In genomic region chr6:130625825-130626500, GRCh38 we compare ENCODE assay signal across 9 cellular contexts.
DNase-seq lines count a peak whose midpoint lies in the region; ATAC-seq, FAIRE-seq and TF ChIP-seq lines count a peak whose summit lies in the region.
"Had no signal": no experiment of that assay in that cellular context is flagged by ENCODE, and none has a peak within 500 bp of the region (broad histone marks: within the 10 kb centered on the region; RNA-seq: fewer than 3 reads in every experiment).

No MANE protein-coding gene starts in this region.

- intact Hi-C loops in GM12878 (cut with micrococcal nuclease; ENCODE audit: unreplicated experiment), result loop anchor here (2.0 kb wide), 1 partner anchor 109 kb away; no protein-coding TSS in a partner anchor

- SMC1A ChIA-PET in GM12878 (lab: Charles Lee; ENCODE audit: uncharacterized antibody, unreplicated experiment), result interaction anchor here (0.6 to 3.2 kb wide), 11 partner anchors 31 to 294 kb away, joined by 3 to 16 read pairs (median 5); no protein-coding TSS in a partner anchor

- peak; percentile 72 to 83; a peak in 3 of 4 replicates for TF ChIP-seq EP300 in GM12878 (IDR thresholded peaks at IDR 0.05; ENCODE audit: borderline replicate concordance in 1 of 2, control insufficient read depth in 1 of 2, low read depth in 2 of 2, low read length in 2 of 2)

- FAIRE-seq in GM12878 (lab: Jason Lieb, UNC) (peak; percentile 80), H54 (lab: Jason Lieb, UNC) (no peak)

- H3K27ac ChIP-seq in GM12878 (ENCODE audit: control insufficient read depth, insufficient read depth) (no peak overlapping the region; the same call in 1 of the 2 replicates), Peyer's patch (no peak overlapping the region)

- ATAC-seq in GM19397 (IDR thresholded peaks at IDR 0.05; ENCODE audit: unreplicated experiment) (peak; percentile 56), HG03280 (IDR thresholded peaks at IDR 0.05; ENCODE audit: unreplicated experiment) (peak; percentile 71), GM12878 (peak; percentile 90)

- H3K9me3 ChIP-seq in GM12878 (replicated peaks; ENCODE audit: control insufficient read depth, insufficient read depth, low read length) (no peaks in the 10 kb centered on the region; the same call in 1 of the 3 replicates), Peyer's patch (no peaks in the 10 kb centered on the region)

- H3K4me1 ChIP-seq in GM12878 (ENCODE audit: control insufficient read depth, insufficient read depth, low read length) (peaks cover 6% of the 10 kb centered on the region; the same call in 1 of the 2 replicates), Peyer's patch (no peaks in the 10 kb centered on the region)

- no peaks in the 10 kb centered on the region for H3K79me2 ChIP-seq in GM12878 (ENCODE audit: control insufficient read depth, insufficient read depth, low read length)

- TF ChIP-seq RAD21 in GM12878 (IDR thresholded peaks at IDR 0.05; ENCODE audit: insufficient read depth, low read depth, low read length), result peak; percentile 13; the same call in 1 of the 2 replicates

- no peaks in the 10 kb centered on the region for H3K27me3 ChIP-seq in BJ (ENCODE audit: control insufficient read depth, insufficient read depth, low read length)
- no peaks in the 10 kb centered on the region for H3K27me3 ChIP-seq in GM12878 (replicated peaks in 1 of 2; ENCODE audit: control insufficient read depth in 2 of 2, insufficient read depth in 2 of 2, low read length in 1 of 2)
- H3K27me3 ChIP-seq in Peyer's patch, result no peaks in the 10 kb centered on the region

- H3K4me2 ChIP-seq in GM12878 (ENCODE audit: control insufficient read depth, insufficient read depth), result peak overlapping the region; percentile 60

- H4K20me1 ChIP-seq in GM12878 (ENCODE audit: control insufficient read depth, insufficient read depth), result no peaks in the 10 kb centered on the region

- peak overlapping the region; percentile 28 for H2AFZ ChIP-seq in GM12878 (ENCODE audit: control insufficient read depth, low read depth, low read length)

- H3K4me3 ChIP-seq in BJ (ENCODE audit: low read depth, low read length) (no peak overlapping the region), GM12878 (no peak overlapping the region), Peyer's patch (no peak overlapping the region)

- TF ChIP-seq CTCF in BJ (IDR thresholded peaks at IDR 0.05; ENCODE audit: insufficient read depth, low read depth, low read length) (no peak), GM12878 (IDR thresholded peaks at IDR 0.05 in 2 of 3, conservative IDR thresholded peaks at IDR 0.05 in 1 of 3; ENCODE audit: control insufficient read depth in 2 of 3, extremely low read depth in 1 of 3, insufficient read depth in 1 of 3, low read depth in 3 of 3, low read length in 3 of 3) (no peak), Peyer's patch (IDR thresholded peaks at IDR 0.05) (no peak)

- CTCF ChIA-PET in BJ (lab: Yijun Ruan, JAX) (no interaction called here), GM12878 (lab: Yijun Ruan, JAX) (interaction anchor here (0.6 to 2.0 kb wide), 5 partner anchors 50 to 72 kb away, joined by 3 to 8 read pairs (median 3); no protein-coding TSS in a partner anchor)

- H3K9ac ChIP-seq in GM12878 (ENCODE audit: control insufficient read depth, insufficient read depth, low read length), result no peak overlapping the region

- POLR2A ChIA-PET in BJ (lab: Charles Lee) (no interaction called here), GM12878 (lab: Charles Lee) (no interaction called here)

- DNase-seq in BJ (ENCODE audit: low read depth), result peak; percentile 41
- peak; percentile 53 for DNase-seq in GM12878 (ENCODE audit: low read depth, low spot score)
- DNase-seq in medulla oblongata (ENCODE audit: extremely low spot score), result no peak
- DNase-seq in Peyer's patch, result no peak
- DNase-seq in H54 (ENCODE audit: insufficient read length, low spot score), result no peak
- no peak for DNase-seq in NCI-H446 (lab: John Stamatoyannopoulos, UW)
- DNase-seq: naive B cell had no signal

- TF ChIP-seq POLR2A in GM12878 (IDR thresholded peaks at IDR 0.05; ENCODE audit: low read depth, low read length) (no peak), Peyer's patch (IDR thresholded peaks at IDR 0.05) (no peak), H54 (IDR thresholded peaks at IDR 0.05; ENCODE audit: low read depth, low read length) (no peak)

- BruUV-seq in GM12878 (replicated peaks; lab: Mats Ljungman, UMichigan), result no TSS peak

- WGBS in GM12878 (ENCODE audit: insufficient coverage, insufficient replicate concordance, low lambda C conversion rate, missing lambda C conversion rate), result 1% methylated on average over 3 of the region's 3 CpGs

- in situ Hi-C loops in GM12878 (cut with MboI), result no loop called here

- RAD21 ChIA-PET in GM12878 (lab: Charles Lee; ENCODE audit: unreplicated experiment), result interaction anchor here (0.9 to 1.8 kb wide), 6 partner anchors 50 to 78 kb away, joined by 3 to 6 read pairs (median 4); no protein-coding TSS in a partner anchor

- H3K36me3 ChIP-seq in BJ (ENCODE audit: control insufficient read depth, insufficient read depth, low read length) (no peaks in the 10 kb centered on the region), GM12878 (ENCODE audit: control insufficient read depth in 2 of 2, insufficient read depth in 2 of 2, low read length in 1 of 2) (no peaks in the 10 kb centered on the region), Peyer's patch (no peaks in the 10 kb centered on the region)

TF ChIP-seq in GM12878, 131 proteins besides CTCF, POLR2A, EP300 and RAD21 (continues in another document):
- peak; percentile 98 for TF ChIP-seq EED (IDR thresholded peaks at IDR 0.05; ENCODE audit: low read depth)
- peak; percentile 86 for TF ChIP-seq CREM (IDR thresholded peaks at IDR 0.05; ENCODE audit: low read depth)
- peak in 1 of 2 experiments; percentile 79; a peak in 2 of 4 replicates for TF ChIP-seq ETV6 (conservative IDR thresholded peaks at IDR 0.05 in 1 of 2, IDR thresholded peaks at IDR 0.05 in 1 of 2; ENCODE audit: borderline replicate concordance in 1 of 2, low read depth in 1 of 2)
- TF ChIP-seq SRF (IDR thresholded peaks at IDR 0.05; ENCODE audit: low read depth in 2 of 2, low read length in 2 of 2), result peak in 1 of 2 experiments; percentile 75; a peak in 1 of 4 replicates
- no peak for TF ChIP-seq ZNF622 (IDR thresholded peaks at IDR 0.05)
- TF ChIP-seq ATF7 (IDR thresholded peaks at IDR 0.05; ENCODE audit: low read depth), result peak; percentile 50; the same call in 1 of the 2 replicates
- TF ChIP-seq NKRF (conservative IDR thresholded peaks at IDR 0.05), result no peak
- peak; percentile 97 for TF ChIP-seq RUNX3 (IDR thresholded peaks at IDR 0.05; ENCODE audit: low read length)
- TF ChIP-seq CREB1 (IDR thresholded peaks at IDR 0.05; ENCODE audit: low read depth), result peak; percentile 53; the same call in 1 of the 2 replicates
- peak; percentile 73 for TF ChIP-seq CUX1 (IDR thresholded peaks at IDR 0.05; ENCODE audit: insufficient replicate concordance, low read depth, low read length)

Comparison
In these comparisons a context has a peak if more than half of its experiments do, and no peak if none do; other contexts are left out.
1. DNase-seq: peak in BJ (single experiment) and GM12878 (single experiment); none in medulla oblongata (single experiment), Peyer's patch (0 of 3), H54 (single experiment) and NCI-H446 (0 of 2).
2. Peak in every context shown above with its lines, with median percentiles within 50 percentile points of each other: ATAC-seq.